Comparison of ENCODE assay signal across 8 cellular contexts in genomic region chr6:5996701-5997419, GRCh38. TPM values are rescaled to one million over a fixed set of nuclear protein-coding genes. Genes with fewer than 3 reads are reported as not detected.
DNase-seq lines count a peak whose midpoint lies in the region; ATAC-seq and TF ChIP-seq lines count a peak whose summit lies in the region.

No MANE protein-coding gene starts in this region.

- no peaks in the 10 kb centered on the region for H3K9me3 Mint-ChIP-seq in CD8-positive, alpha-beta T cell
- H3K9me3 Mint-ChIP-seq in activated CD8-positive, alpha-beta T cell treated with anti-CD3 and anti-CD28 coated beads for 36 hours = peaks cover 5% of the 10 kb centered on the region

- CTCF ChIA-PET in CD8-positive, alpha-beta T cell (lab: Charles Lee) = interaction anchor here (0.9 kb wide), 1 partner anchor 9 kb away, joined by 3 read pairs; no protein-coding TSS in a partner anchor
- CTCF ChIA-PET in activated CD8-positive, alpha-beta T cell treated with anti-CD3 and anti-CD28 coated beads for 36 hours (lab: Charles Lee) = interaction anchor here (1.0 to 1.4 kb wide), 2 partner anchors 10 to 12 kb away, joined by 3 to 5 read pairs; partner anchors contain the start of gene NRN1

- POLR2A ChIA-PET in CD8-positive, alpha-beta T cell (lab: Charles Lee) = no interaction called here
- POLR2A ChIA-PET in activated CD8-positive, alpha-beta T cell treated with anti-CD3 and anti-CD28 coated beads for 36 hours (lab: Charles Lee) = interaction anchor here (0.6 to 1.0 kb wide), 2 partner anchors 329 to 484 kb away, joined by 3 read pairs; no protein-coding TSS in a partner anchor

- H3K4me3 Mint-ChIP-seq in CD8-positive, alpha-beta T cell = peak overlapping the region; percentile 92
- H3K4me3 Mint-ChIP-seq in activated CD8-positive, alpha-beta T cell treated with anti-CD3 and anti-CD28 coated beads for 36 hours = peak overlapping the region; percentile 76

- H3K27ac Mint-ChIP-seq in CD8-positive, alpha-beta T cell = no peak overlapping the region
- H3K27ac Mint-ChIP-seq in activated CD8-positive, alpha-beta T cell treated with anti-CD3 and anti-CD28 coated beads for 36 hours = no peak overlapping the region

- no peak overlapping the region for H3K27ac ChIP-seq in CD8-positive, alpha-beta T cell (ENCODE audit: low read depth, low read length)
- H3K27ac ChIP-seq in HUES64 (ENCODE audit: low read depth, low read length) = no peak overlapping the region

- no peak for DNase-seq in CD8-positive, alpha-beta T cell
- DNase-seq in activated CD8-positive, alpha-beta T cell treated with anti-CD3 and anti-CD28 coated beads for 36 hours = peak; percentile 36
- DNase-seq in left cardiac atrium = no peak
- DNase-seq in retinal pigment epithelial cell (ENCODE audit: low read depth) = no peak
- DNase-seq in NOMO-1 treated with dmso at 0.1 percent for 144 hours (lab: John Stamatoyannopoulos, UW; ENCODE audit: unreplicated experiment) = no peak

- peaks cover 52% of the 10 kb centered on the region for H3K4me1 ChIP-seq in CD8-positive, alpha-beta T cell (ENCODE audit: insufficient read depth, low read length)
- peaks cover 30% of the 10 kb centered on the region for H3K4me1 ChIP-seq in HUES64 (ENCODE audit: insufficient read depth, low read length)

- intact Hi-C loops in CD8-positive, alpha-beta T cell (cut with DNase I, micrococcal nuclease) = loop anchor here (5.0 to 10.0 kb wide), 2 partner anchors 735 to 1862 kb away; partner anchors contain the start of genes ECI2 (in 1 of the 2), FARS2 (in 1 of the 2) and LYRM4 (in 1 of the 2)
- intact Hi-C loops in activated CD8-positive, alpha-beta T cell treated with anti-CD3 and anti-CD28 coated beads for 36 hours (cut with micrococcal nuclease) = no loop called here
- intact Hi-C loops in left cardiac atrium (cut with DNase I) = no loop called here

- no peaks in the 10 kb centered on the region for H3K9me3 ChIP-seq in CD8-positive, alpha-beta T cell (ENCODE audit: low read length)
- no peaks in the 10 kb centered on the region for H3K9me3 ChIP-seq in HUES64 (ENCODE audit: insufficient read depth, low read depth, low read length)

- WGBS in HUES64 = under 1% methylated on average over 47 of the region's 48 CpGs

- peaks cover 4% of the 10 kb centered on the region for H3K36me3 Mint-ChIP-seq in CD8-positive, alpha-beta T cell
- H3K36me3 Mint-ChIP-seq in activated CD8-positive, alpha-beta T cell treated with anti-CD3 and anti-CD28 coated beads for 36 hours (ENCODE audit: low read depth) = peaks cover 8% of the 10 kb centered on the region

- peaks cover 54% of the 10 kb centered on the region for H3K4me1 Mint-ChIP-seq in CD8-positive, alpha-beta T cell (ENCODE audit: low read depth)
- H3K4me1 Mint-ChIP-seq in activated CD8-positive, alpha-beta T cell treated with anti-CD3 and anti-CD28 coated beads for 36 hours (ENCODE audit: low read depth) = peaks cover 51% of the 10 kb centered on the region

- no peak overlapping the region for H3K9ac ChIP-seq in HUES64 (ENCODE audit: low read depth, low read length)

- peaks cover 81% of the 10 kb centered on the region for H3K27me3 Mint-ChIP-seq in CD8-positive, alpha-beta T cell (ENCODE audit: low read depth)
- H3K27me3 Mint-ChIP-seq in activated CD8-positive, alpha-beta T cell treated with anti-CD3 and anti-CD28 coated beads for 36 hours = peaks cover 89% of the 10 kb centered on the region

- peaks cover 76% of the 10 kb centered on the region for H3K27me3 ChIP-seq in CD8-positive, alpha-beta T cell (ENCODE audit: insufficient read depth, low read length)
- H3K27me3 ChIP-seq in HUES64 (ENCODE audit: insufficient read depth, low read length) = peaks cover 100% of the 10 kb centered on the region

- no peak for TF ChIP-seq CTCF in CD8-positive, alpha-beta T cell (IDR thresholded peaks at IDR 0.05)
- no peak for TF ChIP-seq CTCF in activated CD8-positive, alpha-beta T cell treated with anti-CD3 and anti-CD28 coated beads for 36 hours (IDR thresholded peaks at IDR 0.05)
- no peak for TF ChIP-seq CTCF in retinal pigment epithelial cell (conservative IDR thresholded peaks at IDR 0.05; ENCODE audit: low read depth, low read length)

- peak; percentile 18 for ATAC-seq in CD8-positive, alpha-beta T cell
- ATAC-seq in activated CD8-positive, alpha-beta T cell treated with anti-CD3 and anti-CD28 coated beads for 36 hours = peak; percentile 21
- peak; percentile 20 to 24 for ATAC-seq in left cardiac atrium
- ATAC-seq in HG03097 (IDR thresholded peaks at IDR 0.05; ENCODE audit: low FRiP score, unreplicated experiment) = no peak
- ATAC-seq in GM19467 (IDR thresholded peaks at IDR 0.05; ENCODE audit: unreplicated experiment) = no peak

- H3K36me3 ChIP-seq in CD8-positive, alpha-beta T cell (ENCODE audit: insufficient read depth, low read length) = no peaks in the 10 kb centered on the region
- no peaks in the 10 kb centered on the region for H3K36me3 ChIP-seq in HUES64 (ENCODE audit: insufficient read depth, low read length)

- H3K4me3 ChIP-seq in CD8-positive, alpha-beta T cell (ENCODE audit: low read depth, low read length) = peak overlapping the region; percentile 52
- H3K4me3 ChIP-seq in HUES64 (ENCODE audit: low read length) (peak overlapping the region; percentile 58), retinal pigment epithelial cell (ENCODE audit: low read length) (peak overlapping the region; percentile 55)

RNA-seq across cellular contexts. Expression of gene NRN1, which starts 9.9 kb away (rescaled TPM):
- total RNA-seq in CD8-positive, alpha-beta T cell = under 1 TPM in 1 of 2 experiments, not detected in 1; 0.57 TPM
- polyA plus RNA-seq in HUES64 (2013, experiment 1 of 2) = 0.55 TPM
- polyA plus RNA-seq in HUES64 (2013, experiment 2 of 2) = 0.89 TPM
- 1 to 10 TPM; 5.9 to 7.1 TPM for total RNA-seq in activated CD8-positive, alpha-beta T cell treated with anti-CD3 and anti-CD28 coated beads for 36 hours
- total RNA-seq in left cardiac atrium = 10 to 100 TPM; 12.8 to 18.1 TPM

Comparison
In these comparisons a context has a peak if more than half of its experiments do, and no peak if none do; other contexts are left out.
1. ATAC-seq: peak in CD8-positive, alpha-beta T cell (single experiment), activated CD8-positive, alpha-beta T cell treated with anti-CD3 and anti-CD28 coated beads for 36 hours (single experiment) and left cardiac atrium (2 of 2); none in HG03097 (single experiment) and GM19467 (single experiment).
2. RNA of gene NRN1, which starts 9.9 kb away (total RNA-seq): 12.8 to 18.1 TPM in left cardiac atrium and 5.9 to 7.1 TPM in activated CD8-positive, alpha-beta T cell treated with anti-CD3 and anti-CD28 coated beads for 36 hours; 0.57 TPM in CD8-positive, alpha-beta T cell; every median in the first group is over 4 times any median in the second.
3. intact Hi-C loops: an anchor here in CD8-positive, alpha-beta T cell (5.0 to 10.0 kb wide); none called in activated CD8-positive, alpha-beta T cell treated with anti-CD3 and anti-CD28 coated beads for 36 hours and left cardiac atrium.
4. Peak in every context shown above with its lines, with median percentiles within 50 percentile points of each other: H3K4me3 ChIP-seq.